In the genomic region with DNA sequence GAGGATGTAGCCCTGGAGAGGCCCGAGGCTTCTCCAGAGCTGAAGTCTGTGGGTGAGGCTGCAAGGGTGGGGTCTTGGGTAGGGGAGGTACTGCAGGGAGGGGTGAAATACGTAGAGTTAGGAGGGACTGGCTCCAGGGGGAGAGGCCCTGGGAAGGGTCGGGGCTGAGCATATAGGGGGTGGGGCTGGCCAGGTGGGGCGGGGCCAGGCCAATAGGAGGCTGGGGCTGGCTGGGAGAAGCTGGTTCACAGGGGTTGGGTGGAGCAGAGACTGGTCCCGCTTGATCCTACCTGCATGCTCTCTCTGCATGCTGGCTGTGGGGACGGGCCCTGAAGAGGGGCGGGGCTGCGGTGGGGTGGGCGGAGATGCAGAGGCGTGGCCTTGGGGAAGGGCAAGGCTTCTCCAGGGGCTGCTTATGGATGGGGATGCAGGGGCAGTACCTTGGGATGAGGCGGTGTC, we compare ENCODE assay signal across 8 cellular contexts. TPM values are rescaled to one million over a fixed set of nuclear protein-coding genes. Genes with fewer than 3 reads are reported as not detected.
DNase-seq lines count a peak whose midpoint lies in the region; ATAC-seq and TF ChIP-seq lines count a peak whose summit lies in the region.

No MANE protein-coding gene starts in this region.

- no peak overlapping the region for H3K27ac Mint-ChIP-seq in HFFc6

- H3K36me3 ChIP-seq in DOHH2 (ENCODE audit: control insufficient read depth, low read length) = no peaks in the 10 kb centered on the region
- no peaks in the 10 kb centered on the region for H3K36me3 ChIP-seq in brain microvascular endothelial cell (replicated peaks)

- no peak overlapping the region for H3K27ac ChIP-seq in DOHH2 (ENCODE audit: low read depth, low read length)
- H3K27ac ChIP-seq in brain microvascular endothelial cell = no peak overlapping the region

- H3K36me3 Mint-ChIP-seq in HFFc6 (ENCODE audit: low read depth) = no peaks in the 10 kb centered on the region

- H3K79me2 ChIP-seq in DOHH2 (ENCODE audit: control insufficient read depth, low read length) = no peaks in the 10 kb centered on the region

- DNase-seq in NCI-H1436 (lab: John Stamatoyannopoulos, UW) = peak; percentile 93
- peak; percentile 48 to 49 for DNase-seq in activated CD4-positive, alpha-beta T cell treated with anti-CD3 and anti-CD28 coated beads, Interleukin-2, amount 50 U/mL, for 48 hours
- DNase-seq in iPS DF 19.7 (ENCODE audit: low read depth, low spot score) = peak; percentile 78
- peak; percentile 8 for DNase-seq in stimulated activated CD8-positive, alpha-beta memory T cell treated with anti-CD3 and anti-CD28 coated beads, Interleukin-4, amount 100 ng/mL, for 24 hours (ENCODE audit: low read depth)
- no peak for DNase-seq in brain microvascular endothelial cell
- DNase-seq in HFFc6 = no peak

- H3K4me2 ChIP-seq in DOHH2 (ENCODE audit: low read length) = peak overlapping the region; percentile 59

- no peaks in the 10 kb centered on the region for H3F3A ChIP-seq in DOHH2 (ENCODE audit: control insufficient read depth, insufficient read depth)

- peaks cover 18% of the 10 kb centered on the region for H3K27me3 Mint-ChIP-seq in HFFc6 (ENCODE audit: insufficient read depth)

- in situ Hi-C loops in brain microvascular endothelial cell (cut with HindIII; ENCODE audit: low pct_ligation_motif_present, low sequenced_read_pairs) = no loop called here

- ATAC-seq in GM21737 (IDR thresholded peaks at IDR 0.05; ENCODE audit: unreplicated experiment) = no peak

- no peaks in the 10 kb centered on the region for H4K20me1 ChIP-seq in DOHH2 (ENCODE audit: control insufficient read depth, insufficient read depth, low read depth, low read length)

- no peaks in the 10 kb centered on the region for H3K9me2 ChIP-seq in DOHH2 (replicated peaks; ENCODE audit: control insufficient read depth, low read length)

- peaks cover 13% of the 10 kb centered on the region for H3K9me3 Mint-ChIP-seq in HFFc6

- peaks cover 20% of the 10 kb centered on the region for H3K4me1 ChIP-seq in DOHH2 (ENCODE audit: control insufficient read depth, low read length)

- H3K27me3 ChIP-seq in DOHH2 (ENCODE audit: control insufficient read depth, low read length) (no peaks in the 10 kb centered on the region), brain microvascular endothelial cell (replicated peaks) (peaks cover 6% of the 10 kb centered on the region)

- H3K4me3 Mint-ChIP-seq in HFFc6 = no peak overlapping the region

- H3K9me3 ChIP-seq in DOHH2 (ENCODE audit: control insufficient read depth, insufficient read depth, low read length) = no peaks in the 10 kb centered on the region

- H3K4me1 Mint-ChIP-seq in HFFc6 (ENCODE audit: low read depth) = peaks cover 6% of the 10 kb centered on the region; the same call in 1 of the 2 replicates

- H3K4me3 ChIP-seq in DOHH2 (ENCODE audit: low read length) (peak overlapping the region; percentile 49), brain microvascular endothelial cell (ENCODE audit: low read depth, low read length) (no peak overlapping the region)

- TF ChIP-seq CTCF in DOHH2 (IDR thresholded peaks at IDR 0.05; ENCODE audit: low read depth, low read length, poor library complexity, severe bottlenecking) = no peak
- no peak for TF ChIP-seq CTCF in brain microvascular endothelial cell (IDR thresholded peaks at IDR 0.05; ENCODE audit: low read depth, low read length, missing control alignments)
- no peak for TF ChIP-seq CTCF in HFFc6 (IDR thresholded peaks at IDR 0.05)

RNA-seq across cellular contexts. Expression of a gene that starts 51.9 kb away (rescaled TPM):
- total RNA-seq in HFFc6 (2021; fragmentation: NEBNext Ultra II Directional; extraction: Animal tissue kit (Norgen Biotek cat#: 25700)) = under 1 TPM in 3 of 6 experiments, not detected in 3; 0.20 to 0.46 (median 0.30) TPM

Comparison
In these comparisons a context has a peak if more than half of its experiments do, and no peak if none do; other contexts are left out.
1. DNase-seq: peak in NCI-H1436 (single experiment), activated CD4-positive, alpha-beta T cell treated with anti-CD3 and anti-CD28 coated beads, Interleukin-2, amount 50 U/mL, for 48 hours (2 of 2), iPS DF 19.7 (single experiment) and stimulated activated CD8-positive, alpha-beta memory T cell treated with anti-CD3 and anti-CD28 coated beads, Interleukin-4, amount 100 ng/mL, for 24 hours (single experiment); none in brain microvascular endothelial cell (single experiment) and HFFc6 (single experiment).